8 cellular contexts compared by ENCODE assay signal in genomic region chr11:36509694-36510566, GRCh38. TPM values are rescaled to one million over a fixed set of nuclear protein-coding genes. Genes with fewer than 3 reads are reported as not detected.
DNase-seq lines count a peak whose midpoint lies in the region; TF ChIP-seq lines count a peak whose summit lies in the region.

TSS of gene TRAF6 (minus strand) at chr11:36510272. CDS start at chr11:36501515, 8,757 bp downstream.

- H3K4me3 ChIP-seq in H7 (ENCODE audit: insufficient read depth, low read depth, low read length) = peak within 1 kb of the TSS; percentile 92
- H3K4me3 ChIP-seq in suprapubic skin = peak within 1 kb of the TSS; percentile 99

- peak; percentile 66 to 93 for TF ChIP-seq CTCF in suprapubic skin (IDR thresholded peaks at IDR 0.05)

- under 1% methylated on average over 54 of the region's 80 CpGs for WGBS in suprapubic skin

- H3K27me3 ChIP-seq in H7 (ENCODE audit: control insufficient read depth, insufficient read depth, low read length) (no peaks in the 10 kb centered on the region), suprapubic skin (no peaks in the 10 kb centered on the region)

- no peaks in the 10 kb centered on the region for H3K36me3 Mint-ChIP-seq in activated naive CD4-positive, alpha-beta T cell treated with anti-CD3 and anti-CD28 coated beads for 36 hours (ENCODE audit: low read depth)

- H3K9me3 ChIP-seq in suprapubic skin = no peaks in the 10 kb centered on the region

- no peak for TF ChIP-seq EP300 in suprapubic skin (IDR thresholded peaks at IDR 0.05)

- CTCF ChIA-PET in activated naive CD4-positive, alpha-beta T cell treated with anti-CD3 and anti-CD28 coated beads for 36 hours (lab: Charles Lee) = interaction anchor here (0.6 to 3.2 kb wide), 16 partner anchors 10 to 890 kb away, joined by 3 to 18 read pairs (median 3); partner anchors contain the start of gene PRR5L

- DNase-seq in GM04504 (ENCODE audit: low read depth) (peak; percentile 67), H7 (peak; percentile 87), LoVo (ENCODE audit: low spot score) (peak; percentile 88), SK-N-DZ (ENCODE audit: low spot score) (peak; percentile 87), globus pallidus (ENCODE audit: low spot score) (peak; percentile 83), occipital lobe (lab: John Stamatoyannopoulos, UW) (peak; percentile 85), suprapubic skin (ENCODE audit: low spot score in 2 of 2) (peak; percentile 91 to 92)
- peak; percentile 91 for DNase-seq in activated naive CD4-positive, alpha-beta T cell treated with anti-CD3 and anti-CD28 coated beads for 36 hours

- TF ChIP-seq POLR2A in suprapubic skin (IDR thresholded peaks at IDR 0.05) = peak; percentile 52 to 87

- H3K4me3 Mint-ChIP-seq in activated naive CD4-positive, alpha-beta T cell treated with anti-CD3 and anti-CD28 coated beads for 36 hours = peak within 1 kb of the TSS; percentile 97

- intact Hi-C loops in activated naive CD4-positive, alpha-beta T cell treated with anti-CD3 and anti-CD28 coated beads for 36 hours (cut with micrococcal nuclease) = loop anchor here (1.0 to 10.0 kb wide), 7 partner anchors 18 to 848 kb away; partner anchors contain the start of genes COMMD9, LDLRAD3 and TRIM44

- H3K4me1 Mint-ChIP-seq in activated naive CD4-positive, alpha-beta T cell treated with anti-CD3 and anti-CD28 coated beads for 36 hours (ENCODE audit: low read depth) = peaks cover 30% of the 10 kb centered on the region

- H3K36me3 ChIP-seq in H7 (replicated peaks; ENCODE audit: control insufficient read depth, insufficient read depth, low read length) = no peaks in the 10 kb centered on the region
- no peaks in the 10 kb centered on the region for H3K36me3 ChIP-seq in suprapubic skin

- no peaks in the 10 kb centered on the region for H3K27me3 Mint-ChIP-seq in activated naive CD4-positive, alpha-beta T cell treated with anti-CD3 and anti-CD28 coated beads for 36 hours (ENCODE audit: low read depth)

- peaks cover 31% of the 10 kb centered on the region for H3K4me1 ChIP-seq in suprapubic skin

- peak within 1 kb of the TSS; percentile 90 for H3K27ac Mint-ChIP-seq in activated naive CD4-positive, alpha-beta T cell treated with anti-CD3 and anti-CD28 coated beads for 36 hours

- peaks cover 3% of the 10 kb centered on the region for H3K9me3 Mint-ChIP-seq in activated naive CD4-positive, alpha-beta T cell treated with anti-CD3 and anti-CD28 coated beads for 36 hours

- peak within 1 kb of the TSS; percentile 94 for H3K27ac ChIP-seq in suprapubic skin

RNA-seq across cellular contexts. Expression of gene TRAF6, which starts in this region (rescaled TPM):
- total RNA-seq in H7 (2014; rRNA removed; shearing (Covaris generic)) = 6.0 and 6.9 TPM in 2 replicates
- polyA plus RNA-seq in SK-N-DZ (2014; cell fraction: cytosol; rRNA removed) = 3.9 and 5.7 TPM in 2 replicates
- 5.2 and 7.3 TPM in 2 replicates for polyA plus RNA-seq in SK-N-DZ (2014; cell fraction: nucleus; rRNA removed)
- total RNA-seq in activated naive CD4-positive, alpha-beta T cell treated with anti-CD3 and anti-CD28 coated beads for 36 hours = 1 to 10 TPM; 8.3 to 8.7 TPM
- total RNA-seq in occipital lobe (16.5 TPM), suprapubic skin (10 to 100 TPM; 12.6 to 18.7 (median 18.6) TPM)

Comparison
In these comparisons a context has a peak if more than half of its experiments do, and no peak if none do; other contexts are left out.
1. Peak in every context shown above with its lines: DNase-seq, H3K4me3 ChIP-seq and H3K27ac ChIP-seq.